ENCODE assay signal across 8 cellular contexts in the genomic region with DNA sequence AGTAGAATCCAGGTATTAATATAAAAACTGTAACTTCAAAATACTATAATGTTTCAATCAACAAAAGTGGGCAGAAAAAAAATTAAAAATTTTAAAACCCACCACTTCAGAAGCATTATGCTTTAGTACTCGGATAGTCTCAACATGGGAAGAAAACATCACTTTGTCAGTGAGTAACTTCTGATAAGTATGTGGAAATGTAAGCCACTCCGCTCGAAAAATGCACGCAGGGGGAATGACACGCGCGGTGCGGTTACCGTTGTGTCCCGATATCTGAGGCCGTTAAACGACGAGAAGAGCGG.
DNase-seq lines count a peak whose midpoint lies in the region; ATAC-seq and TF ChIP-seq lines count a peak whose summit lies in the region.

No MANE protein-coding gene starts in this region.

- H3K36me3 ChIP-seq in NT2/D1 (ENCODE audit: insufficient read depth, insufficient read length, low read length) (peaks cover 10% of the 10 kb centered on the region), endocrine pancreas (ENCODE audit: control insufficient read depth, insufficient read depth, low read length) (no peaks in the 10 kb centered on the region), neuron (ENCODE audit: insufficient read depth, low read length) (peaks cover 5% of the 10 kb centered on the region)

- no peaks in the 10 kb centered on the region for H3K27me3 ChIP-seq in NT2/D1 (ENCODE audit: insufficient read depth, insufficient read length)
- no peaks in the 10 kb centered on the region for H3K27me3 ChIP-seq in endocrine pancreas (ENCODE audit: control insufficient read depth, insufficient read depth, low read length)
- no peaks in the 10 kb centered on the region for H3K27me3 ChIP-seq in neuron (ENCODE audit: insufficient read depth, low read length)

- peak overlapping the region; percentile 93 for H3K27ac ChIP-seq in C4-2B

- DNase-seq in NT2/D1 (ENCODE audit: low read depth, low spot score) (no peak), NCI-H2196 (lab: John Stamatoyannopoulos, UW; ENCODE audit: unreplicated experiment) (no peak), NCI-H524 (lab: John Stamatoyannopoulos, UW) (no peak)
- no peak for DNase-seq in activated CD4-positive, CD25-positive, alpha-beta regulatory T cell (lab: John Stamatoyannopoulos, UW)

- H3K4me1 ChIP-seq in NT2/D1 (ENCODE audit: insufficient read depth, insufficient read length) (no peaks in the 10 kb centered on the region), endocrine pancreas (ENCODE audit: control insufficient read depth, insufficient read depth, low read length) (peaks cover 3% of the 10 kb centered on the region), neuron (ENCODE audit: insufficient read depth, low read length) (peaks cover 14% of the 10 kb centered on the region)

- no peaks in the 10 kb centered on the region for H3K9me3 ChIP-seq in NT2/D1 (ENCODE audit: insufficient read depth, low read length)
- no peaks in the 10 kb centered on the region for H3K9me3 ChIP-seq in endocrine pancreas (ENCODE audit: control insufficient read depth, low read length)
- no peaks in the 10 kb centered on the region for H3K9me3 ChIP-seq in neuron (ENCODE audit: low read length)

- peak overlapping the region; percentile 80 for H3K9ac ChIP-seq in NT2/D1 (ENCODE audit: insufficient read length, low read depth)
- H3K9ac ChIP-seq in endocrine pancreas (ENCODE audit: control insufficient read depth, insufficient read depth, low read length), result peak overlapping the region; percentile 69

- TF ChIP-seq CTCF in C4-2B (conservative IDR thresholded peaks at IDR 0.05), result no peak

- H2AFZ ChIP-seq in neuron (ENCODE audit: low read depth, low read length), result peak overlapping the region; percentile 92

- H3K4me3 ChIP-seq in NT2/D1 (ENCODE audit: insufficient read length, low read depth), result peak overlapping the region; percentile 77
- H3K4me3 ChIP-seq in endocrine pancreas (ENCODE audit: control insufficient read depth, insufficient read depth, low read length), result peak overlapping the region; percentile 93
- peak overlapping the region; percentile 65 for H3K4me3 ChIP-seq in neuron (ENCODE audit: low read length)

- ATAC-seq in HG02763 (IDR thresholded peaks at IDR 0.05; ENCODE audit: unreplicated experiment), result no peak
